In the genomic region with DNA sequence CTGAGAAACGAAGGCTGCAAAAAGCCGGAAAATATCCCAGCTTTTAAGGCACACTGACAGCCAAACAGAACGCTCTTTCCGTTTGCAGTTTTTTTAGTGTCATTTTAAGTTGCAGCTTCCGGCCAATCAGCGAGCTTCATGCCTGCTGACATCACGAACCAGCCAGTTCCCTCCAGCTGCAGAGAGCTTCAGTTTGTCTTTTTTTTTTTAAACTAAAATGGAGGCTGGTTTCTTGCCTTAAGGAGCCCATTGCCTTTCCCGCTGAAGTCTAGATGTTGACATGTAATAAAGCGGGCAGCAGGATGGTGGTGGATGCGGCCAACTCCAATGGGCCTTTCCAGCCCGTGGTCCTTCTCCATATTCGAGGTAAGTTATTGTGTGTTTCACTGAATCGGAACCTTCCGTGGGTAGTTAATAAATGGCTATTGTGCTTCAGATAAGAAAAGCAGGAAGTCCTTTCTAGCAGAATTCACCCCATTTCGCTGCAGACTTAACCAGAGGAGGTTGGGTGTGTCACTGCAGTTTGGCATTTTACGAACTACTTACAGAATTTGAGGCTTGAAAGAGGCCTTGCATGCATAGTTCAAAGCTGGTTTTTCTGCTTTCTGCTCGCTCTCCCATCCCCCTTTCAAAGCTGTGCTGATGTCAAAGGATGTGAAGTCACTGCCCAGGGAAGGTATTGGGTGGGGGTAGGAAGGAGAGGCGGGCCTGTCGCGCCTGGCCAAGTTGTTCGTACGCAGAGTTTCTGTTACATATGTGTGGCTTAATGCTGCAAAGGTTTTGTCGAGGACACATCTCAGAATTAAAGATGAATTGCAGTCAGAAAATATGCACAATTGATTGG, we compare ENCODE assay signal across 1 cellular context.
TF ChIP-seq lines count a peak whose summit lies in the region.

No MANE protein-coding gene starts in this region.

TF ChIP-seq in liver, 16 proteins besides CTCF, POLR2A, EP300 and RAD21 (continued from another document):
- TF ChIP-seq, protein P1, sequence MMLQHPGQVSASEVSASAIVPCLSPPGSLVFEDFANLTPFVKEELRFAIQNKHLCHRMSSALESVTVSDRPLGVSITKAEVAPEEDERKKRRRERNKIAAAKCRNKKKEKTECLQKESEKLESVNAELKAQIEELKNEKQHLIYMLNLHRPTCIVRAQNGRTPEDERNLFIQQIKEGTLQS (IDR thresholded peaks at IDR 0.05): no peak
- TF ChIP-seq EGR1 (IDR thresholded peaks at IDR 0.05; ENCODE audit: low read depth in 2 of 2): no peak
- no peak for TF ChIP-seq FOXA1 (IDR thresholded peaks at IDR 0.05)
- TF ChIP-seq GABPA (IDR thresholded peaks at IDR 0.05 in 1 of 2, conservative IDR thresholded peaks at IDR 0.05 in 1 of 2): peak; percentile 49 to 80
- TF ChIP-seq FOXA2 (IDR thresholded peaks at IDR 0.05): peak; percentile 11
- TF ChIP-seq HNF4A (conservative IDR thresholded peaks at IDR 0.05): peak; percentile 4 to 16
- TF ChIP-seq SP1 (IDR thresholded peaks at IDR 0.05): peak; percentile 58
- TF ChIP-seq NR2F2 (IDR thresholded peaks at IDR 0.05): no peak
- peak; percentile 97 for TF ChIP-seq YY1 (IDR thresholded peaks at IDR 0.05)
- TF ChIP-seq, protein P2, sequence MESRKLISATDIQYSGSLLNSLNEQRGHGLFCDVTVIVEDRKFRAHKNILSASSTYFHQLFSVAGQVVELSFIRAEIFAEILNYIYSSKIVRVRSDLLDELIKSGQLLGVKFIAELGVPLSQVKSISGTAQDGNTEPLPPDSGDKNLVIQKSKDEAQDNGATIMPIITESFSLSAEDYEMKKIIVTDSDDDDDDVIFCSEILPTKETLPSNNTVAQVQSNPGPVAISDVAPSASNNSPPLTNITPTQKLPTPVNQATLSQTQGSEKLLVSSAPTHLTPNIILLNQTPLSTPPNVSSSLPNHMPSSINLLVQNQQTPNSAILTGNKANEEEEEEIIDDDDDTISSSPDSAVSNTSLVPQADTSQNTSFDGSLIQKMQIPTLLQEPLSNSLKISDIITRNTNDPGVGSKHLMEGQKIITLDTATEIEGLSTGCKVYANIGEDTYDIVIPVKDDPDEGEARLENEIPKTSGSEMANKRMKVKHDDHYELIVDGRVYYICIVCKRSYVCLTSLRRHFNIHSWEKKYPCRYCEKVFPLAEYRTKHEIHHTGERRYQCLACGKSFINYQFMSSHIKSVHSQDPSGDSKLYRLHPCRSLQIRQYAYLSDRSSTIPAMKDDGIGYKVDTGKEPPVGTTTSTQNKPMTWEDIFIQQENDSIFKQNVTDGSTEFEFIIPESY (IDR thresholded peaks at IDR 0.05): no peak
- peak; percentile 77 for TF ChIP-seq TAF1 (conservative IDR thresholded peaks at IDR 0.05)
